35 cellular contexts compared by ENCODE assay signal in genomic region chr5:158494541-158494940, GRCh38.
"Had no signal": no experiment of that assay in that cellular context is flagged by ENCODE, and none has a peak within 500 bp of the region (broad histone marks: within the 10 kb centered on the region; RNA-seq: fewer than 3 reads in every experiment).

No MANE protein-coding gene starts in this region.

- DNase-seq: Kasumi-1, MG63, MM.1S, MV-4-11, NCI-H1048, NCI-H1092, NCI-H1092 treated with DMSO at 0.1 percent for 48 hours, NCI-H1105, NCI-H1105 treated with DMSO at 0.1 percent for 48 hours, NCI-H1417, NCI-H1417 treated with DMSO at 0.1 percent for 48 hours, NCI-H1436, NCI-H1436 treated with DMSO at 0.1 percent for 48 hours, NCI-H146, NCI-H1694, NCI-H1694 treated with DMSO at 0.1 percent for 48 hours, NCI-H187, NCI-H187 treated with DMSO at 0.1 percent for 48 hours, NCI-H1930, NCI-H2029, NCI-H2029 treated with DMSO at 0.1 percent for 48 hours, NCI-H2081, NCI-H2081 treated with DMSO at 0.1 percent for 48 hours, NCI-H2107, NCI-H2171, NCI-H2171 treated with DMSO at 0.1 percent for 48 hours, NCI-H2227 treated with DMSO at 0.1 percent for 48 hours, NCI-H226, NCI-H345, NCI-H446, NCI-H446 treated with DMSO at 0.1 percent for 48 hours, NCI-H510A, NCI-H510A treated with DMSO at 0.1 percent for 48 hours, NCI-H524 had no signal

- H3K9me3 ChIP-seq: MG63 had no signal

- H3K4me2 ChIP-seq: KMS-11 had no signal

- H3K4me3 ChIP-seq: MG63 had no signal

- H3K27ac ChIP-seq: KMS-11 had no signal

- H3K27me3 ChIP-seq: MG63 had no signal

- H3K36me3 ChIP-seq: MG63 had no signal

- H3K9ac ChIP-seq: KMS-11 had no signal
